Comparison of ENCODE assay signal across 10 cellular contexts in the genomic region with DNA sequence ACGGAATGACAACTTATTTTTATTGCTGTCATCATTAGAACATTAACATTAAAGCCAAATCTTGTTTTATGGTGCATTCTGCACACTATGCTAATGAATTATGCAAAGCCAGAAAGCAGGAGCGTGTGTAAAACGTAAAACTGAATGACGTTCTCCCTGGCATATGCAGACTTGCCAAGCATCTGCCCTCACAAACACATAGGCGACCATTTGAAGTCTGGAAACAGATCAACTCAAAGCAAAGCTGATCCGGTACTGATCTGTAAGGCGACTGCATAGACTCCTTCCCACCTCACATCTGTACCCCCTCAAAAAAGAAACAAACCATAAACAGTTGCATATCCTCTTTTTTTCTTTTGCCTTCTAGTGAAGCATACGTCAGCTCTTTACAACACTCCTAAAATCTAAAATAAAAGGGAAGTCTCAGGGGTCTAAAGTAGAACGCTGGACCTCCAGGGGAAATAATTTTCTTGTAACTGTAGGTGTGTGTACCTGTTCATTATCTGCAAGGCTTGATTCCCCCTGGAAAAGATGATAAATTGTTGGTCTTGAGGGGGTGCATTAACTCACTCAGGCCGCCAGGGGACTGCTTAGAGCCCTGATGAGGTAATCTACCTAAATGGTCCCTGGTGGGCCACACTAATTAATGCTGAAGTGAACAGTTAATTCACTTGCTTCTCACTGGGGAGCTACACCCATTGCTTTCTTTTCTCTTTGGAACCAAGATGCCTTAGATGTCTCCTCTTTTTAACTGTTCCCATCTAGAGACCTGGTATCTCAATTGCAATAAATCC.
A peak's percentile ranks its signal among the peaks of the same experiment; 100 is the strongest.
DNase-seq lines count a peak whose midpoint lies in the region; ATAC-seq and TF ChIP-seq lines count a peak whose summit lies in the region.
"Had no signal": no experiment of that assay in that cellular context is flagged by ENCODE, and none has a peak within 500 bp of the region (broad histone marks: within the 10 kb centered on the region; RNA-seq: fewer than 3 reads in every experiment).

No MANE protein-coding gene starts in this region.

- DNase-seq in NCI-H524 (lab: John Stamatoyannopoulos, UW) (peak; percentile 1 to 38), NCI-H524 treated with DMSO at 0.1 percent for 48 hours (lab: John Stamatoyannopoulos, UW) (no peak), KBM-7 (peak; percentile 11), mammary epithelial cell (no peak), smooth muscle cell (lab: John Stamatoyannopoulos, UW; ENCODE audit: unreplicated experiment) (no peak), GDM1 (lab: John Stamatoyannopoulos, UW) (no peak)
- no peak for DNase-seq in stimulated activated naive CD8-positive, alpha-beta T cell treated with anti-CD3 and anti-CD28 coated beads, Interleukin-15, amount 100 ng/mL, for 72 hours
- DNase-seq: activated CD8-positive, alpha-beta memory T cell treated with anti-CD3 and anti-CD28 coated beads, Interleukin-2, amount 10 ng/mL, durations not matched to agents 7 days and 5 days; NCI-H1417 treated with DMSO at 0.1 percent for 48 hours had no signal

- H3K27me3 ChIP-seq in mammary epithelial cell (ENCODE audit: insufficient read depth, low read length) (no peaks in the 10 kb centered on the region), smooth muscle cell (ENCODE audit: low read depth) (no peaks in the 10 kb centered on the region)

- intact Hi-C loops in mammary epithelial cell (cut with micrococcal nuclease), result no loop called here

- no TSS peak for BruUV-seq in mammary epithelial cell (replicated peaks; lab: Mats Ljungman, UMichigan)

- H4K20me1 ChIP-seq in mammary epithelial cell (ENCODE audit: insufficient read depth, low read length) (no peaks in the 10 kb centered on the region), smooth muscle cell (ENCODE audit: low read depth) (no peaks in the 10 kb centered on the region)

- H3K4me1 ChIP-seq in mammary epithelial cell (ENCODE audit: insufficient read depth, low read length) (no peaks in the 10 kb centered on the region), smooth muscle cell (ENCODE audit: low read depth) (no peaks in the 10 kb centered on the region)

- H3K36me3 ChIP-seq in mammary epithelial cell (ENCODE audit: insufficient read depth, low read length) (no peaks in the 10 kb centered on the region), smooth muscle cell (ENCODE audit: low read depth) (no peaks in the 10 kb centered on the region)

- H3F3A ChIP-seq in smooth muscle cell (ENCODE audit: low read depth), result no peaks in the 10 kb centered on the region

- H3K4me2 ChIP-seq in mammary epithelial cell (ENCODE audit: insufficient read depth, low read depth, low read length), result no peak overlapping the region
- H3K4me2 ChIP-seq in smooth muscle cell, result no peak overlapping the region

- no peak overlapping the region for H3K4me3 Mint-ChIP-seq in stimulated activated naive CD8-positive, alpha-beta T cell treated with anti-CD3 and anti-CD28 coated beads, Interleukin-15, amount 100 ng/mL, for 72 hours
- no peak overlapping the region for H3K4me3 Mint-ChIP-seq in activated T-helper 17 cell treated with anti-CD3 and anti-CD28 coated beads, Interleukin-2, amount 50 U/mL, for 72 hours
- H3K4me3 Mint-ChIP-seq: activated CD8-positive, alpha-beta memory T cell treated with anti-CD3 and anti-CD28 coated beads, Interleukin-2, amount 10 ng/mL, durations not matched to agents 7 days and 5 days had no signal

- no peaks in the 10 kb centered on the region for H3K27me3 Mint-ChIP-seq in stimulated activated naive CD8-positive, alpha-beta T cell treated with anti-CD3 and anti-CD28 coated beads, Interleukin-15, amount 100 ng/mL, for 72 hours
- H3K27me3 Mint-ChIP-seq in activated T-helper 17 cell treated with anti-CD3 and anti-CD28 coated beads, Interleukin-2, amount 50 U/mL, for 72 hours, result no peaks in the 10 kb centered on the region
- H3K27me3 Mint-ChIP-seq: activated CD8-positive, alpha-beta memory T cell treated with anti-CD3 and anti-CD28 coated beads, Interleukin-2, amount 10 ng/mL, durations not matched to agents 7 days and 5 days had no signal

- no peak overlapping the region for H3K27ac Mint-ChIP-seq in stimulated activated naive CD8-positive, alpha-beta T cell treated with anti-CD3 and anti-CD28 coated beads, Interleukin-15, amount 100 ng/mL, for 72 hours
- H3K27ac Mint-ChIP-seq in activated T-helper 17 cell treated with anti-CD3 and anti-CD28 coated beads, Interleukin-2, amount 50 U/mL, for 72 hours, result no peak overlapping the region
- H3K27ac Mint-ChIP-seq: activated CD8-positive, alpha-beta memory T cell treated with anti-CD3 and anti-CD28 coated beads, Interleukin-2, amount 10 ng/mL, durations not matched to agents 7 days and 5 days had no signal

- H3K4me3 ChIP-seq in mammary epithelial cell (replicated peaks in 1 of 3; ENCODE audit: insufficient read depth in 1 of 3, low read depth in 2 of 3, low read length in 3 of 3) (no peak overlapping the region), smooth muscle cell (no peak overlapping the region)

- H3K79me2 ChIP-seq in mammary epithelial cell (ENCODE audit: insufficient read depth, low read length) (no peaks in the 10 kb centered on the region), smooth muscle cell (ENCODE audit: low read depth) (no peaks in the 10 kb centered on the region)

- H2AFZ ChIP-seq in mammary epithelial cell (ENCODE audit: low read depth, low read length) (no peak overlapping the region), smooth muscle cell (ENCODE audit: low read depth) (no peak overlapping the region)

- peaks cover 12% of the 10 kb centered on the region for H3K36me3 Mint-ChIP-seq in activated T-helper 17 cell treated with anti-CD3 and anti-CD28 coated beads, Interleukin-2, amount 50 U/mL, for 72 hours (ENCODE audit: low read depth)
- H3K36me3 Mint-ChIP-seq: activated CD8-positive, alpha-beta memory T cell treated with anti-CD3 and anti-CD28 coated beads, Interleukin-2, amount 10 ng/mL, durations not matched to agents 7 days and 5 days had no signal

- in situ Hi-C loops in KBM-7 (cut with MboI; ENCODE audit: low pct_unique_long_range_greater_than_20kb, low sequenced_read_pairs), result no loop called here
- in situ Hi-C loops in mammary epithelial cell (cut with MboI; ENCODE audit: low sequenced_read_pairs in 2 of 2), result no loop called here

- CTCF ChIA-PET in mammary epithelial cell (lab: Charles Lee; ENCODE audit: low non-redundant PET), result no interaction called here

- WGBS in mammary epithelial cell (ENCODE audit: low coverage, missing lambda C conversion rate), result 94% methylated on average over 10 of the region's 10 CpGs
- 68% methylated on average over 10 of the region's 10 CpGs for WGBS in smooth muscle cell (ENCODE audit: low lambda C conversion rate)

- no peaks in the 10 kb centered on the region for H3K4me1 Mint-ChIP-seq in stimulated activated naive CD8-positive, alpha-beta T cell treated with anti-CD3 and anti-CD28 coated beads, Interleukin-15, amount 100 ng/mL, for 72 hours
- H3K4me1 Mint-ChIP-seq in activated T-helper 17 cell treated with anti-CD3 and anti-CD28 coated beads, Interleukin-2, amount 50 U/mL, for 72 hours, result no peaks in the 10 kb centered on the region
- H3K4me1 Mint-ChIP-seq: activated CD8-positive, alpha-beta memory T cell treated with anti-CD3 and anti-CD28 coated beads, Interleukin-2, amount 10 ng/mL, durations not matched to agents 7 days and 5 days had no signal

- H3K9ac ChIP-seq in mammary epithelial cell (ENCODE audit: insufficient read depth, low read length), result no peak overlapping the region
- no peak overlapping the region for H3K9ac ChIP-seq in smooth muscle cell (ENCODE audit: low read depth)

- no peaks in the 10 kb centered on the region for H3K9me3 ChIP-seq in mammary epithelial cell (replicated peaks; ENCODE audit: insufficient read depth, low read length)
- no peaks in the 10 kb centered on the region for H3K9me3 ChIP-seq in smooth muscle cell (replicated peaks; ENCODE audit: low read depth)

- dilution Hi-C loops in mammary epithelial cell (cut with HindIII; ENCODE audit: low sequenced_read_pairs), result no loop called here

- TF ChIP-seq CTCF in mammary epithelial cell (conservative IDR thresholded peaks at IDR 0.05 in 1 of 2, IDR thresholded peaks at IDR 0.05 in 1 of 2; ENCODE audit: extremely low read depth in 1 of 2, insufficient read depth in 1 of 2, low read depth in 1 of 2, low read length in 2 of 2) (peak; percentile 21 to 33), smooth muscle cell (IDR thresholded peaks at IDR 0.05; ENCODE audit: borderline replicate concordance, insufficient read depth, poor library complexity, severe bottlenecking) (peak; percentile 30)

- H3K27ac ChIP-seq in mammary epithelial cell (ENCODE audit: insufficient read depth, low read depth, low read length) (no peak overlapping the region), smooth muscle cell (ENCODE audit: low read depth) (no peak overlapping the region)

- no peaks in the 10 kb centered on the region for H3K9me3 Mint-ChIP-seq in stimulated activated naive CD8-positive, alpha-beta T cell treated with anti-CD3 and anti-CD28 coated beads, Interleukin-15, amount 100 ng/mL, for 72 hours
- no peaks in the 10 kb centered on the region for H3K9me3 Mint-ChIP-seq in activated T-helper 17 cell treated with anti-CD3 and anti-CD28 coated beads, Interleukin-2, amount 50 U/mL, for 72 hours

- ATAC-seq in stimulated activated naive CD8-positive, alpha-beta T cell treated with anti-CD3 and anti-CD28 coated beads, Interleukin-15, amount 100 ng/mL, for 72 hours, result no peak
- no peak for ATAC-seq in activated T-helper 17 cell treated with anti-CD3 and anti-CD28 coated beads, Interleukin-2, amount 50 U/mL, for 72 hours (replicated peaks)
- ATAC-seq: activated CD8-positive, alpha-beta memory T cell treated with anti-CD3 and anti-CD28 coated beads, Interleukin-2, amount 10 ng/mL, durations not matched to agents 7 days and 5 days had no signal

Comparison
In these comparisons a context has a peak if more than half of its experiments do, and no peak if none do; other contexts are left out.
1. DNase-seq: peak in NCI-H524 (2 of 2) and KBM-7 (single experiment); none in NCI-H524 treated with DMSO at 0.1 percent for 48 hours (single experiment), mammary epithelial cell (single experiment), smooth muscle cell (single experiment), stimulated activated naive CD8-positive, alpha-beta T cell treated with anti-CD3 and anti-CD28 coated beads, Interleukin-15, amount 100 ng/mL, for 72 hours (0 of 2) and GDM1 (single experiment).